Comparison of ENCODE assay signal across 21 cellular contexts in the genomic region with DNA sequence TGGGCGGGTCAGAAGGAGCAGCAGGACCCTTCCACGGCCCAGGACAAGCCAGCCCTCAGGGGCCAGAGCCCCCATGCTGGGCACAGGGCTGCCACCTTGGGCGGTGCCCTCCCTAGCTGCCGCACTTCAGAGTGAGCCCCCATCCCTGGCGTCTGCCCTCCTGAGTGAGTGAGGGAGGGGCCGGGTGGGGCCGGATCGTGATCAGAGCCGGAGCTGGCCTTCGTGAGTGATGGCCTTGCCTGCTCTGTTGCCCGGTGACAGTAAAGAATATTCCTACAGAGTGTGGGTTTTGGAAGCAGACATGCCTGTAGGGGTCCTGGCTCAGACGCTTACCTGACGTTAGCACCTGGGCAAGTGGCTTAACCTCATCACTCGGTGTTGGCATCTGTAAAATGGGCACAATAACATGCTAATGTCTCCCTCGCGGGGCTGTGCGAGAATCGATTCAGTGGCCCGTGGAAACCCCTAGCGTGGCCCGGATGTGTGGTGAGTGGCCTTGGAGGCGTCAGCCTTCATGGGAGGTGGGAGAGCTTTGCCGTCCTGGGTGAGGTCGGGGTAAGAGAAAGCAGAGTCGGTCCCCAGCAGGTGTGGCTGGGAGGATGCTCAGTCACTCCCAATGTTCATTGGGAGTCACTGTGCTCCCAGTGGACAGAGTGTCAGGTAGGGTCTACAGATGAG. TPM values are rescaled to one million over a fixed set of nuclear protein-coding genes. Genes with fewer than 3 reads are reported as not detected.
A peak's percentile ranks its signal among the peaks of the same experiment; 100 is the strongest.
DNase-seq lines count a peak whose midpoint lies in the region; ATAC-seq, FAIRE-seq and TF ChIP-seq lines count a peak whose summit lies in the region.
"Had no signal": no experiment of that assay in that cellular context is flagged by ENCODE, and none has a peak within 500 bp of the region (broad histone marks: within the 10 kb centered on the region; RNA-seq: fewer than 3 reads in every experiment).

No MANE protein-coding gene starts in this region.

- no peak overlapping the region for H4K5ac ChIP-seq in H1 (ENCODE audit: insufficient read length, low read depth, low read length)

- H3K14ac ChIP-seq in H1 (ENCODE audit: insufficient read length), result no peak overlapping the region

- no peak overlapping the region for H3K56ac ChIP-seq in H1 (replicated peaks; ENCODE audit: insufficient read length, low read depth, low read length)

- H3K23me2 ChIP-seq in H1 (ENCODE audit: low read depth, low read length), result no peaks in the 10 kb centered on the region

- no peak overlapping the region for H2BK120ac ChIP-seq in H1 (replicated peaks; ENCODE audit: low read depth, low read length)

- no peak for TF ChIP-seq CTCF in H1 (IDR thresholded peaks at IDR 0.05; ENCODE audit: control extremely low read depth in 1 of 3, insufficient read depth in 1 of 3, low read depth in 1 of 3, low read length in 3 of 3)
- no peak for TF ChIP-seq CTCF in osteoblast (IDR thresholded peaks at IDR 0.05; ENCODE audit: extremely low read depth, low read depth, low read length)

- no peak overlapping the region for H3K18ac ChIP-seq in H1 (ENCODE audit: extremely low read depth, low read length)

- H2AK5ac ChIP-seq in H1 (ENCODE audit: low read depth, low read length), result no peak overlapping the region

- peak; percentile 22 for DNase-seq in Right ventricle myocardium inferior (ENCODE audit: missing footprints)
- no peak for DNase-seq in left ventricle myocardium superior
- no peak for DNase-seq in H1 (ENCODE audit: low read depth in 1 of 2, low spot score in 2 of 2)
- peak; percentile 84 for DNase-seq in osteoblast (ENCODE audit: insufficient read length, low spot score, missing footprints)
- DNase-seq in activated CD4-positive, alpha-beta T cell treated with anti-CD3 and anti-CD28 coated beads, Interleukin-2, amount 50 U/mL, for 48 hours, result no peak
- DNase-seq: CD4-positive, alpha-beta T cell; CD8-positive, alpha-beta memory T cell; DMS 273 treated with DMSO at 0.1 percent for 48 hours; GDM1 had no signal

- H3K79me2 ChIP-seq in H1 (ENCODE audit: control insufficient read depth in 1 of 2, insufficient read depth in 2 of 2, low read length in 2 of 2) (no peaks in the 10 kb centered on the region), osteoblast (ENCODE audit: insufficient read depth, low read length) (no peaks in the 10 kb centered on the region)

- peak overlapping the region; percentile 50 to 96 (median 89); a peak in 21 of 22 replicates for H3K4me2 ChIP-seq in BLaER1 treated with 17β-estradiol and CSF1 and Interleukin-3, amounts not matched to agents 10 nM and 100 nM
- H3K4me2 ChIP-seq in H1 (ENCODE audit: insufficient read depth in 1 of 2, low read depth in 2 of 2, low read length in 2 of 2), result no peak overlapping the region
- H3K4me2 ChIP-seq in osteoblast (ENCODE audit: insufficient read depth, low read length), result no peak overlapping the region

- ATAC-seq in Right ventricle myocardium inferior (no peak), left ventricle myocardium superior (no peak), esophagus mucosa (no peak), GM18870 (IDR thresholded peaks at IDR 0.05; ENCODE audit: unreplicated experiment) (no peak)

- H3K79me1 ChIP-seq in H1 (ENCODE audit: low read depth, low read length), result no peaks in the 10 kb centered on the region; the same call in none of the 2 replicates

- H2BK20ac ChIP-seq in H1 (ENCODE audit: low read length), result no peak overlapping the region

- no peak overlapping the region for H2BK15ac ChIP-seq in H1 (ENCODE audit: low read length)

- H4K8ac ChIP-seq in H1 (ENCODE audit: extremely low read depth, insufficient read depth, low read length), result no peak overlapping the region

- no peak overlapping the region for H3K23ac ChIP-seq in H1 (ENCODE audit: insufficient read length)

- WGBS in H1 (ENCODE audit: extremely low coverage in 1 of 2, insufficient coverage in 1 of 2, insufficient read length in 1 of 2, insufficient replicate concordance in 2 of 2, low coverage in 1 of 2, low lambda C conversion rate in 2 of 2, missing lambda C conversion rate in 1 of 2), 2 experiments, result 92% methylated on average over 22 of the region's 25 CpGs; no CpG with 5 or more reads in 1 of the 2 experiments

- no peak overlapping the region for H2BK5ac ChIP-seq in H1 (ENCODE audit: low read depth, low read length)

- no peak overlapping the region for H3K4me3 ChIP-seq in BLaER1 treated with 17β-estradiol and CSF1 and Interleukin-3, amounts not matched to agents 10 nM and 100 nM
- H3K4me3 ChIP-seq in H1 (ENCODE audit: extremely low read depth in 1 of 4, insufficient read depth in 2 of 4, low read depth in 3 of 4, low read length in 4 of 4), result no peak overlapping the region
- no peak overlapping the region for H3K4me3 ChIP-seq in osteoblast (ENCODE audit: insufficient read depth, low read length)
- H3K4me3 ChIP-seq: GM12878, GM23248, HAP-1 had no signal

- peak overlapping the region in 9 of 11 experiments; percentile 58 to 84 (median 76); a peak in 17 of 22 replicates for H3K9ac ChIP-seq in BLaER1 treated with 17β-estradiol and CSF1 and Interleukin-3, amounts not matched to agents 10 nM and 100 nM
- H3K9ac ChIP-seq in H1 (replicated peaks in 1 of 4; ENCODE audit: extremely low read depth in 1 of 4, low read depth in 3 of 4, low read length in 3 of 4), result no peak overlapping the region
- H3K9ac ChIP-seq: GM23248 had no signal

- peaks cover 6 to 16% (median 9%) of the 10 kb centered on the region in 11 experiments; a peak in 18 of 22 replicates for H3K9me3 ChIP-seq in BLaER1 treated with 17β-estradiol and CSF1 and Interleukin-3, amounts not matched to agents 10 nM and 100 nM (replicated peaks in 1 of 11)
- H3K9me3 ChIP-seq in H1 (ENCODE audit: insufficient read depth in 2 of 2, low read depth in 1 of 2, low read length in 1 of 2) (peaks cover 0 to 3% of the 10 kb centered on the region in 2 experiments; a peak in 2 of 4 replicates), osteoblast (ENCODE audit: low read depth, low read length) (peaks cover 7% of the 10 kb centered on the region)
- H3K9me3 ChIP-seq: HAP-1 had no signal

- H3K27me3 ChIP-seq in BLaER1 treated with 17β-estradiol and CSF1 and Interleukin-3, amounts not matched to agents 10 nM and 100 nM, result no peaks in the 10 kb centered on the region; a peak in 1 of 22 replicates
- no peaks in the 10 kb centered on the region for H3K27me3 ChIP-seq in H1 (replicated peaks in 1 of 4; ENCODE audit: control insufficient read depth in 3 of 4, extremely low read depth in 1 of 4, insufficient read depth in 3 of 4, low read length in 3 of 4)
- H3K27me3 ChIP-seq in osteoblast (ENCODE audit: insufficient read depth, low read length), result peaks cover 34% of the 10 kb centered on the region

- TF ChIP-seq POLR2A in H1 (IDR thresholded peaks at IDR 0.05; ENCODE audit: control extremely low read depth in 1 of 2, low read depth in 2 of 2, low read length in 2 of 2), result no peak

- no peak overlapping the region for H3K4ac ChIP-seq in H1 (replicated peaks; ENCODE audit: insufficient read length, low read depth, low read length)

- H2BK12ac ChIP-seq in H1 (ENCODE audit: low read depth, low read length), result no peak overlapping the region

- no peak overlapping the region for H2AFZ ChIP-seq in H1 (ENCODE audit: low read length)
- no peak overlapping the region for H2AFZ ChIP-seq in osteoblast (ENCODE audit: low read length)
- H2AFZ ChIP-seq: GM23248 had no signal

- CTCF ChIA-PET in H1 (lab: Charles Lee; ENCODE audit: partially characterized antibody), result interaction anchor here (0.6 to 5.6 kb wide), 5 partner anchors 7 to 212 kb away, joined by 3 to 65 read pairs (median 13); no protein-coding TSS in a partner anchor

- POLR2A ChIA-PET in H1 (lab: Charles Lee; ENCODE audit: partially characterized antibody), result interaction anchor here (0.7 kb wide), 1 partner anchor 28 kb away, joined by 4 read pairs; no protein-coding TSS in a partner anchor

- peak overlapping the region; percentile 6 for H4K91ac ChIP-seq in H1 (replicated peaks; ENCODE audit: insufficient read length, low read length)

- intact Hi-C loops in Right ventricle myocardium inferior (cut with DNase I) (no loop called here), left ventricle myocardium superior (cut with micrococcal nuclease) (no loop called here)

- no peaks in the 10 kb centered on the region; a peak in 1 of 22 replicates for H4K20me1 ChIP-seq in BLaER1 treated with 17β-estradiol and CSF1 and Interleukin-3, amounts not matched to agents 10 nM and 100 nM
- H4K20me1 ChIP-seq in H1 (replicated peaks in 1 of 2; ENCODE audit: control insufficient read depth in 1 of 2, insufficient read depth in 2 of 2, low read length in 2 of 2), result peaks cover 0 to 8% of the 10 kb centered on the region in 2 experiments
- H4K20me1 ChIP-seq in osteoblast (ENCODE audit: insufficient read depth, low read length), result no peaks in the 10 kb centered on the region

- peaks cover 19 to 58% (median 38%) of the 10 kb centered on the region in 10 experiments for H3K4me1 ChIP-seq in BLaER1 treated with 17β-estradiol and CSF1 and Interleukin-3, amounts not matched to agents 10 nM and 100 nM
- no peaks in the 10 kb centered on the region; a peak in 2 of 7 replicates for H3K4me1 ChIP-seq in H1 (replicated peaks in 1 of 4; ENCODE audit: control insufficient read depth in 3 of 4, insufficient read depth in 4 of 4, low read length in 3 of 4)
- no peaks in the 10 kb centered on the region for H3K4me1 ChIP-seq in osteoblast (ENCODE audit: insufficient read depth, low read length)
- H3K4me1 ChIP-seq: HAP-1 had no signal

- TF ChIP-seq EP300 in H1 (IDR thresholded peaks at IDR 0.05; ENCODE audit: borderline replicate concordance in 1 of 2, low read depth in 2 of 2, low read length in 2 of 2), result no peak

- TF ChIP-seq RAD21 in H1 (IDR thresholded peaks at IDR 0.05 in 1 of 2, conservative IDR thresholded peaks at IDR 0.05 in 1 of 2; ENCODE audit: low read depth in 2 of 2, low read length in 2 of 2), result no peak

- H3K27ac ChIP-seq in BLaER1 treated with 17β-estradiol and CSF1 and Interleukin-3, amounts not matched to agents 10 nM and 100 nM, result peak overlapping the region in 9 of 11 experiments; percentile 76 to 96 (median 93); a peak in 18 of 22 replicates
- no peak overlapping the region for H3K27ac ChIP-seq in H1 (ENCODE audit: low read depth, low read length)
- no peak overlapping the region for H3K27ac ChIP-seq in osteoblast (ENCODE audit: low read depth, low read length)
- H3K27ac ChIP-seq: 22Rv1, GM23248 had no signal

- FAIRE-seq in H1 (lab: Jason Lieb, UNC), result no peak
- FAIRE-seq: A204.1, D721Med, GM12878 had no signal

- no peaks in the 10 kb centered on the region for H3K36me3 ChIP-seq in BLaER1 treated with 17β-estradiol and CSF1 and Interleukin-3, amounts not matched to agents 10 nM and 100 nM
- no peaks in the 10 kb centered on the region for H3K36me3 ChIP-seq in H1 (ENCODE audit: control insufficient read depth in 2 of 4, insufficient read depth in 4 of 4, low read length in 3 of 4)
- no peaks in the 10 kb centered on the region for H3K36me3 ChIP-seq in osteoblast (ENCODE audit: insufficient read depth, low read length)
- H3K36me3 ChIP-seq: HAP-1 had no signal

RNA-seq across cellular contexts. Expression of a gene that starts 26.1 kb away (rescaled TPM):
- total RNA-seq in Right ventricle myocardium inferior (not detected), left ventricle myocardium superior (0.12 TPM), osteoblast (under 0.01 TPM in 1 of 2 replicates, not detected in the other), esophagus mucosa (0.16 TPM)
- total RNA-seq in H1 (2021; fragmentation: NEBNext Ultra II Directional; extraction: Animal tissue kit (Norgen Biotek cat#: 25700)), result 28.3 and 28.4 TPM in 2 replicates
- polyA plus RNA-seq in H1 (2011; rRNA removed), result 10.3 and 19.3 TPM in 2 replicates
- polyA plus RNA-seq in H1 (2011; cell fraction: cytosol; rRNA removed), result 16.6 TPM
- 21.3 TPM for polyA plus RNA-seq in H1 (2011; cell fraction: nucleus; rRNA removed)
- 10.2 to 20.9 TPM (median 18.6 TPM) in 4 replicates for polyA plus RNA-seq in H1 (2012, experiment 1 of 2)
- polyA plus RNA-seq in H1 (2012, experiment 2 of 2), result 15.9 TPM
- 13.8 TPM for polyA plus RNA-seq in H1 (2013, experiment 1 of 2)
- 14.8 TPM for polyA plus RNA-seq in H1 (2013, experiment 2 of 2)
- polyA minus RNA-seq in H1 (2011; rRNA and poly(A)+ RNA removed), result 6.4 and 9.5 TPM in 2 replicates
- polyA minus RNA-seq in H1 (2011; cell fraction: cytosol; rRNA and poly(A)+ RNA removed), result 15.0 TPM
- polyA minus RNA-seq in H1 (2011; cell fraction: nucleus; rRNA and poly(A)+ RNA removed), result 16.9 TPM
- total RNA-seq: CD4-positive, alpha-beta T cell; CD8-positive, alpha-beta memory T cell; GM12878; GM23248; HFFc6 had no signal
- polyA plus RNA-seq: BJ; CD14-positive monocyte; CD8-positive, alpha-beta memory T cell; GM23248 had no signal

Comparison
In these comparisons a context has a peak if more than half of its experiments do, and no peak if none do; other contexts are left out.
1. DNase-seq: peak in Right ventricle myocardium inferior (single experiment) and osteoblast (single experiment); none in left ventricle myocardium superior (single experiment), H1 (0 of 2) and activated CD4-positive, alpha-beta T cell treated with anti-CD3 and anti-CD28 coated beads, Interleukin-2, amount 50 U/mL, for 48 hours (0 of 2).
2. H3K27ac ChIP-seq: peak in BLaER1 treated with 17β-estradiol and CSF1 and Interleukin-3, amounts not matched to agents 10 nM and 100 nM (9 of 11); none in H1 (single experiment) and osteoblast (single experiment).
3. H3K4me2 ChIP-seq: peak in BLaER1 treated with 17β-estradiol and CSF1 and Interleukin-3, amounts not matched to agents 10 nM and 100 nM (11 of 11); none in H1 (0 of 2) and osteoblast (single experiment).
4. H3K9ac ChIP-seq: peak in BLaER1 treated with 17β-estradiol and CSF1 and Interleukin-3, amounts not matched to agents 10 nM and 100 nM (9 of 11); none in H1 (0 of 4).
5. RNA of a gene that starts 26.1 kb away (total RNA-seq): 28.3 to 28.4 TPM in H1; 0.16 TPM in esophagus mucosa (single experiment), 0.12 TPM in left ventricle myocardium superior (single experiment), not detected in Right ventricle myocardium inferior (single experiment) and under 0.01 TPM in osteoblast; every median in the first group is over 10 times any median in the second.